Comparison of ENCODE assay signal across 19 cellular contexts in the genomic region with DNA sequence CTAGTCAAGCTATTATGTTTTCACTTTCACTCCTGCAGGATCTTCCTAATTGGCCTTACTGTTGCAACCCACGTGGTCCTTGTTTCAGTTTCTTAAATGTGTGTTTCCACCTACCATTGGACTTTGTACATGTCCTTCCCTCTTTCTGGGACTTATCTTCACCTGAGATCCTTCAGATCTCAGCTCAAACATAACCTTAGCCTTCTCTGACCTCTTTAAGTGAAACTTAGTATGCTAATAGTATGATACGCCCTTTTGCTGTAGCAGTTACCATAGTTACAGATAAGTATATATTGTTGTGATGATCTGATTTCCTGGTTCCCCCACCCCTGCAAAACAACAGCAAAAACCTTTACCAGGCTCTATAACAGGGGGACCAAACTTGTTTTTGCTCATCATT. TPM values are rescaled to one million over a fixed set of nuclear protein-coding genes. Genes with fewer than 3 reads are reported as not detected.
DNase-seq lines count a peak whose midpoint lies in the region; ATAC-seq, FAIRE-seq and TF ChIP-seq lines count a peak whose summit lies in the region.
"Had no signal": no experiment of that assay in that cellular context is flagged by ENCODE, and none has a peak within 500 bp of the region (broad histone marks: within the 10 kb centered on the region; RNA-seq: fewer than 3 reads in every experiment).

No MANE protein-coding gene starts in this region.

- H3K4me3 ChIP-seq in mesendoderm (ENCODE audit: low read length) (no peak overlapping the region), SK-N-SH (ENCODE audit: low read depth in 2 of 2, low read length in 1 of 2) (no peak overlapping the region)
- H3K4me3 ChIP-seq: lower lobe of right lung, right atrium auricular region, tibial artery had no signal

- no peak overlapping the region for H4K5ac ChIP-seq in mesendoderm (ENCODE audit: low read length)

- H3K79me1 ChIP-seq in mesendoderm (ENCODE audit: low read length) = no peaks in the 10 kb centered on the region

- TF ChIP-seq EP300 in SK-N-SH (IDR thresholded peaks at IDR 0.05; ENCODE audit: borderline replicate concordance in 1 of 2, low read depth in 1 of 2, low read length in 1 of 2) = no peak

- H3K4me1 ChIP-seq in mesendoderm (ENCODE audit: control insufficient read depth, low read depth, low read length) = no peaks in the 10 kb centered on the region
- no peaks in the 10 kb centered on the region for H3K4me1 ChIP-seq in SK-N-SH (ENCODE audit: control insufficient read depth in 1 of 2, insufficient read depth in 2 of 2, low read depth in 1 of 2, low read length in 1 of 2)
- H3K4me1 ChIP-seq: lower lobe of right lung, right atrium auricular region, tibial artery had no signal

- H3K27me3 ChIP-seq in mesendoderm (ENCODE audit: insufficient read depth, low read length, poor library complexity) = no peaks in the 10 kb centered on the region
- H3K27me3 ChIP-seq in SK-N-SH (ENCODE audit: insufficient read depth) = no peaks in the 10 kb centered on the region
- H3K27me3 ChIP-seq: right atrium auricular region, tibial artery had no signal

- H3K79me2 ChIP-seq in mesendoderm (ENCODE audit: control insufficient read depth, insufficient read depth, low read length) (no peaks in the 10 kb centered on the region), SK-N-SH (ENCODE audit: insufficient read depth) (no peaks in the 10 kb centered on the region)

- H3K9ac ChIP-seq in mesendoderm (ENCODE audit: low read length) = no peak overlapping the region
- H3K9ac ChIP-seq in SK-N-SH = no peak overlapping the region

- H2BK15ac ChIP-seq in mesendoderm (replicated peaks; ENCODE audit: low read depth) = no peak overlapping the region

- H3K27ac ChIP-seq in mesendoderm (ENCODE audit: low read depth, low read length) (no peak overlapping the region), SK-N-SH (ENCODE audit: low read depth in 2 of 2, low read length in 1 of 2) (no peak overlapping the region; a peak in 1 of 4 replicates)
- H3K27ac ChIP-seq: lower lobe of right lung, right atrium auricular region, tibial artery had no signal

- H2AK5ac ChIP-seq in mesendoderm (ENCODE audit: low read length) = no peak overlapping the region

- no peak for TF ChIP-seq RAD21 in SK-N-SH (IDR thresholded peaks at IDR 0.05; ENCODE audit: low read length)

- no peak overlapping the region for H4K8ac ChIP-seq in mesendoderm (ENCODE audit: low read depth, low read length)

- no peaks in the 10 kb centered on the region for H3K9me2 ChIP-seq in SK-N-SH

- peak; percentile 63 for ATAC-seq in activated CD8-positive, alpha-beta memory T cell treated with anti-CD3 and anti-CD28 coated beads, Interleukin-2, amount 10 ng/mL, durations not matched to agents 7 days and 5 days
- peak; percentile 47 for ATAC-seq in activated CD8-positive, alpha-beta T cell treated with anti-CD3 and anti-CD28 coated beads for 36 hours
- ATAC-seq in HG02642 (IDR thresholded peaks at IDR 0.05; ENCODE audit: poor library complexity, unreplicated experiment) = no peak
- ATAC-seq: lower lobe of right lung had no signal

- peak; percentile 79 for FAIRE-seq in GM19239 (lab: Jason Lieb, UNC)

- H3F3A ChIP-seq in SK-N-SH (replicated peaks; ENCODE audit: insufficient read depth) = peaks cover 14% of the 10 kb centered on the region

- CTCF ChIA-PET in activated CD8-positive, alpha-beta memory T cell treated with anti-CD3 and anti-CD28 coated beads, Interleukin-2, amount 10 ng/mL, durations not matched to agents 7 days and 5 days (lab: Charles Lee) = interaction anchor here (0.8 to 1.0 kb wide), 2 partner anchors 9 to 17 kb away, joined by 3 to 4 read pairs; no protein-coding TSS in a partner anchor
- CTCF ChIA-PET in activated CD8-positive, alpha-beta T cell treated with anti-CD3 and anti-CD28 coated beads for 36 hours (lab: Charles Lee) = interaction anchor here (1.1 kb wide), 1 partner anchor 24 kb away, joined by 3 read pairs; no protein-coding TSS in a partner anchor
- CTCF ChIA-PET in SK-N-SH (lab: Yijun Ruan, JAX) = interaction anchor here (0.7 kb wide), 1 partner anchor 180 kb away, joined by 3 read pairs; no protein-coding TSS in a partner anchor

- no peak for DNase-seq in activated CD8-positive, alpha-beta memory T cell treated with anti-CD3 and anti-CD28 coated beads, Interleukin-2, amount 10 ng/mL, durations not matched to agents 7 days and 5 days
- DNase-seq in activated CD8-positive, alpha-beta memory T cell treated with anti-CD3 and anti-CD28 coated beads, Interleukin-2, amount 50 U/mL, for 48 hours = no peak
- no peak for DNase-seq in GM19239 (ENCODE audit: insufficient read length, low spot score)
- DNase-seq in activated CD8-positive, alpha-beta T cell treated with anti-CD3 and anti-CD28 coated beads for 36 hours = no peak
- DNase-seq in mesendoderm = peak; percentile 19
- DNase-seq in A172 (ENCODE audit: low spot score) = no peak
- no peak for DNase-seq in SK-N-SH
- DNase-seq: ACHN; activated effector memory CD4-positive, alpha-beta T cell treated with Interleukin-2 at 50 U/mL for 16 hours; Calu3; endodermal cell; foreskin melanocyte; lower lobe of right lung; NCI-H1105; NCI-H2171 treated with DMSO at 0.1 percent for 48 hours; stimulated activated CD4-positive, alpha-beta T cell treated with anti-CD3 and anti-CD28 coated beads, Interleukin-2, amount 100 ng/mL, for 24 hours; tibial artery had no signal

- H3K9me3 ChIP-seq in SK-N-SH = no peaks in the 10 kb centered on the region
- H3K9me3 ChIP-seq: lower lobe of right lung, right atrium auricular region, tibial artery had no signal

- H2BK5ac ChIP-seq in mesendoderm (ENCODE audit: low read length) = no peak overlapping the region

- H3K23ac ChIP-seq in mesendoderm (ENCODE audit: low read length) = no peak overlapping the region

- no peaks in the 10 kb centered on the region for H3K9me3 Mint-ChIP-seq in activated CD8-positive, alpha-beta memory T cell treated with anti-CD3 and anti-CD28 coated beads, Interleukin-2, amount 10 ng/mL, durations not matched to agents 7 days and 5 days (ENCODE audit: low read depth)
- H3K9me3 Mint-ChIP-seq in activated CD8-positive, alpha-beta T cell treated with anti-CD3 and anti-CD28 coated beads for 36 hours = no peaks in the 10 kb centered on the region
- H3K9me3 Mint-ChIP-seq: endodermal cell had no signal

- POLR2A ChIA-PET in activated CD8-positive, alpha-beta T cell treated with anti-CD3 and anti-CD28 coated beads for 36 hours (lab: Charles Lee) = interaction anchor here (1.4 to 1.5 kb wide), 2 partner anchors 34 to 84 kb away, joined by 4 read pairs; no protein-coding TSS in a partner anchor
- POLR2A ChIA-PET in SK-N-SH (lab: Yijun Ruan, JAX) = no interaction called here

- TF ChIP-seq CTCF in activated CD8-positive, alpha-beta T cell treated with anti-CD3 and anti-CD28 coated beads for 36 hours (IDR thresholded peaks at IDR 0.05) = no peak
- TF ChIP-seq CTCF in SK-N-SH (IDR thresholded peaks at IDR 0.05) = no peak

- H3K18ac ChIP-seq in mesendoderm (ENCODE audit: low read length) = no peak overlapping the region

- H3K56ac ChIP-seq in mesendoderm (ENCODE audit: low read length) = no peak overlapping the region

- peaks cover 42% of the 10 kb centered on the region for H3K36me3 Mint-ChIP-seq in activated CD8-positive, alpha-beta memory T cell treated with anti-CD3 and anti-CD28 coated beads, Interleukin-2, amount 10 ng/mL, durations not matched to agents 7 days and 5 days
- H3K36me3 Mint-ChIP-seq in activated CD8-positive, alpha-beta T cell treated with anti-CD3 and anti-CD28 coated beads for 36 hours (ENCODE audit: low read depth) = peaks cover 37% of the 10 kb centered on the region

- H3K4ac ChIP-seq in mesendoderm (ENCODE audit: low read depth, low read length) = no peak overlapping the region

- peak overlapping the region; percentile 37 for H3K27ac Mint-ChIP-seq in activated CD8-positive, alpha-beta memory T cell treated with anti-CD3 and anti-CD28 coated beads, Interleukin-2, amount 10 ng/mL, durations not matched to agents 7 days and 5 days
- peak overlapping the region; percentile 7 for H3K27ac Mint-ChIP-seq in activated CD8-positive, alpha-beta T cell treated with anti-CD3 and anti-CD28 coated beads for 36 hours
- H3K27ac Mint-ChIP-seq: endodermal cell had no signal

- H2AFZ ChIP-seq in SK-N-SH (ENCODE audit: low read depth) = no peak overlapping the region

- intact Hi-C loops in activated CD8-positive, alpha-beta T cell treated with anti-CD3 and anti-CD28 coated beads for 36 hours (cut with micrococcal nuclease) = no loop called here

- H3K27me3 Mint-ChIP-seq in activated CD8-positive, alpha-beta memory T cell treated with anti-CD3 and anti-CD28 coated beads, Interleukin-2, amount 10 ng/mL, durations not matched to agents 7 days and 5 days = no peaks in the 10 kb centered on the region
- H3K27me3 Mint-ChIP-seq in activated CD8-positive, alpha-beta T cell treated with anti-CD3 and anti-CD28 coated beads for 36 hours = no peaks in the 10 kb centered on the region

- H3K36me3 ChIP-seq in mesendoderm (ENCODE audit: control insufficient read depth, insufficient read depth, low read length) = peaks cover 2% of the 10 kb centered on the region
- peaks cover 78 to 79% of the 10 kb centered on the region in 2 experiments for H3K36me3 ChIP-seq in SK-N-SH (replicated peaks in 1 of 2; ENCODE audit: control insufficient read depth in 1 of 2, insufficient read depth in 2 of 2, low read length in 1 of 2)

- peaks cover 17% of the 10 kb centered on the region for H3K4me1 Mint-ChIP-seq in activated CD8-positive, alpha-beta memory T cell treated with anti-CD3 and anti-CD28 coated beads, Interleukin-2, amount 10 ng/mL, durations not matched to agents 7 days and 5 days
- H3K4me1 Mint-ChIP-seq in activated CD8-positive, alpha-beta T cell treated with anti-CD3 and anti-CD28 coated beads for 36 hours (ENCODE audit: low read depth) = peaks cover 12% of the 10 kb centered on the region
- H3K4me1 Mint-ChIP-seq: endodermal cell had no signal

- no peak overlapping the region for H3K4me3 Mint-ChIP-seq in activated CD8-positive, alpha-beta memory T cell treated with anti-CD3 and anti-CD28 coated beads, Interleukin-2, amount 10 ng/mL, durations not matched to agents 7 days and 5 days
- H3K4me3 Mint-ChIP-seq in activated CD8-positive, alpha-beta T cell treated with anti-CD3 and anti-CD28 coated beads for 36 hours = no peak overlapping the region
- H3K4me3 Mint-ChIP-seq: endodermal cell had no signal

- WGBS in mesendoderm (ENCODE audit: extremely low coverage, insufficient coverage, low lambda C conversion rate) = no CpG with 5 or more reads among the region's 2 CpGs
- 91% methylated on average over 2 of the region's 2 CpGs for WGBS in SK-N-SH (ENCODE audit: low lambda C conversion rate)

- H4K20me1 ChIP-seq in SK-N-SH (ENCODE audit: insufficient read depth) = no peaks in the 10 kb centered on the region

- no peak overlapping the region for H3K4me2 ChIP-seq in mesendoderm (ENCODE audit: low read length)
- H3K4me2 ChIP-seq in SK-N-SH = no peak overlapping the region

- H2BK120ac ChIP-seq in mesendoderm (ENCODE audit: low read depth, low read length) = no peak overlapping the region

RNA-seq across cellular contexts. Expression of a gene that starts 35.2 kb away (rescaled TPM):
- 100 to 1,000 TPM; 155 to 163 TPM for total RNA-seq in activated CD8-positive, alpha-beta memory T cell treated with anti-CD3 and anti-CD28 coated beads, Interleukin-2, amount 10 ng/mL, durations not matched to agents 7 days and 5 days
- total RNA-seq in activated CD8-positive, alpha-beta T cell treated with anti-CD3 and anti-CD28 coated beads for 36 hours = 100 to 1,000 TPM; 160 to 174 TPM
- 160 TPM for polyA plus RNA-seq in mesendoderm (2013, experiment 1 of 2)
- 159 TPM for polyA plus RNA-seq in mesendoderm (2013, experiment 2 of 2)
- 111 and 165 TPM in 2 replicates for total RNA-seq in A172 (2014; rRNA removed; shearing (Covaris generic))
- 10.9 and 14.8 TPM in 2 replicates for polyA plus RNA-seq in SK-N-SH (2012; rRNA removed)
- polyA plus RNA-seq in SK-N-SH (2012; cell fraction: cytosol; rRNA removed) = 12.9 and 20.9 TPM in 2 replicates
- 21.8 and 38.2 TPM in 2 replicates for polyA plus RNA-seq in SK-N-SH (2012; cell fraction: nucleus; rRNA removed)
